8 cellular contexts compared by ENCODE assay signal in the genomic region with DNA sequence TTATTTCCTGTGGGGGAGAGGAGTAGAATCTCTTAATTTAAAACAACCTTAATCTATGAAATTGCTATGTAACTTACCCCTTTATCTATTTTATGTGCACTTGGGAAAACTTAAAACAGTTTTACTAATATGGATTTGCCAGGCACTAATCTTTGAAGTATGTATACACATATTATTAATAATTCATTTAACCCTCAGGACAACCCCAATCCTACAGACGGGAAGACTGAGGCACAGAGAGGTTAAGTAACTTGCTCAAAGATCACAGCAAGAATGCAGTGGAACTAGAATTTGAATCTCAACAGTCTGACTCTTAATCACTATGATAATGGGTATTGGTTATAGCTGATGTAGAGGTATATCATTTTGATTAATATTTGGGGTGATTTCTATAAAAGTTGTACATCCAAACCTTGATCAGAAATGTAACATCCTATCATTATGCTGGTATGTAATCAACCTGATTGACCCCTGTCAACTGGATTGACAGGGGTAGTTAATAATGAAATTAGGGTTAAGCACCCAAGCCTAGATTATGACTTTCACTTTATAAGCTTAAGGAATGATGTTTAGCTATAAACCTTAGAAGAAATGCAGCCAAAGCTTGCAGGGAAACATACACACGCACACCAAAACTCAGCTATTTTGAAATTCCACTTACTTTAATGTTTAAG. TPM values are rescaled to one million over a fixed set of nuclear protein-coding genes. Genes with fewer than 3 reads are reported as not detected.
A peak's percentile ranks its signal among the peaks of the same experiment; 100 is the strongest.
DNase-seq lines count a peak whose midpoint lies in the region; ATAC-seq and TF ChIP-seq lines count a peak whose summit lies in the region.

No MANE protein-coding gene starts in this region.

- TF ChIP-seq POLR2A in upper lobe of left lung (IDR thresholded peaks at IDR 0.05) = no peak

- TF ChIP-seq EP300 in upper lobe of left lung (IDR thresholded peaks at IDR 0.05) = no peak

- DNase-seq in activated naive CD4-positive, alpha-beta T cell treated with Interleukin-2 at 50 U/mL for 16 hours = no peak
- DNase-seq in adipocyte (ENCODE audit: low read depth) (no peak), memory B cell (ENCODE audit: low spot score in 2 of 2) (no peak), upper lobe of left lung (no peak), cerebellum (ENCODE audit: low spot score) (no peak), midbrain (lab: John Stamatoyannopoulos, UW) (no peak)
- DNase-seq in stimulated activated CD4-positive, alpha-beta T cell treated with anti-CD3 and anti-CD28 coated beads, Interleukin-2, amount 100 ng/mL, for 48 hours = no peak

- H3K27ac ChIP-seq in upper lobe of left lung = peak overlapping the region; percentile 89 to 95 (median 94)

- H3K27me3 Mint-ChIP-seq in activated naive CD4-positive, alpha-beta T cell treated with anti-CD3 and anti-CD28 coated beads, Interleukin-2, amount 50 U/mL, for 24 hours = no peaks in the 10 kb centered on the region
- H3K27me3 Mint-ChIP-seq in memory B cell = no peaks in the 10 kb centered on the region

- H3K27me3 ChIP-seq in adipocyte (replicated peaks; ENCODE audit: control insufficient read depth, insufficient read depth, low read length) (no peaks in the 10 kb centered on the region), upper lobe of left lung (no peaks in the 10 kb centered on the region)

- H3K4me3 Mint-ChIP-seq in activated naive CD4-positive, alpha-beta T cell treated with anti-CD3 and anti-CD28 coated beads, Interleukin-2, amount 50 U/mL, for 24 hours = peak overlapping the region; percentile 95
- H3K4me3 Mint-ChIP-seq in memory B cell = peak overlapping the region; percentile 90

- 62 to 73% methylated on average over 2 of the region's 2 CpGs for WGBS in upper lobe of left lung, 2 donors

- ATAC-seq in memory B cell (ENCODE audit: low read depth) (no peak), upper lobe of left lung (ENCODE audit: low FRiP score in 2 of 2) (no peak)

- H3K9ac ChIP-seq in adipocyte (ENCODE audit: low read length) = peak overlapping the region; percentile 89

- H3K36me3 Mint-ChIP-seq in activated naive CD4-positive, alpha-beta T cell treated with anti-CD3 and anti-CD28 coated beads, Interleukin-2, amount 50 U/mL, for 24 hours = no peaks in the 10 kb centered on the region
- peaks cover 4% of the 10 kb centered on the region for H3K36me3 Mint-ChIP-seq in memory B cell

- H3K9me3 Mint-ChIP-seq in activated naive CD4-positive, alpha-beta T cell treated with anti-CD3 and anti-CD28 coated beads, Interleukin-2, amount 50 U/mL, for 24 hours = no peaks in the 10 kb centered on the region
- H3K9me3 Mint-ChIP-seq in memory B cell = no peaks in the 10 kb centered on the region

- peaks cover 15% of the 10 kb centered on the region for H3K4me1 Mint-ChIP-seq in activated naive CD4-positive, alpha-beta T cell treated with anti-CD3 and anti-CD28 coated beads, Interleukin-2, amount 50 U/mL, for 24 hours
- peaks cover 25% of the 10 kb centered on the region for H3K4me1 Mint-ChIP-seq in memory B cell

- H3K4me3 ChIP-seq in adipocyte (ENCODE audit: low read length) (peak overlapping the region; percentile 91), upper lobe of left lung (peak overlapping the region in 3 of 4 donors; percentile 92 to 97 (median 95))

- peaks cover 35% of the 10 kb centered on the region for H3K4me1 ChIP-seq in adipocyte (ENCODE audit: control insufficient read depth, insufficient read depth, low read length)
- H3K4me1 ChIP-seq in upper lobe of left lung = peaks cover 22 to 54% (median 37%) of the 10 kb centered on the region in 4 donors

- H3K9me3 ChIP-seq in adipocyte (ENCODE audit: control insufficient read depth, low read length) (no peaks in the 10 kb centered on the region), upper lobe of left lung (no peaks in the 10 kb centered on the region)

- TF ChIP-seq CTCF in upper lobe of left lung (IDR thresholded peaks at IDR 0.05) = no peak

- H3K27ac Mint-ChIP-seq in activated naive CD4-positive, alpha-beta T cell treated with anti-CD3 and anti-CD28 coated beads, Interleukin-2, amount 50 U/mL, for 24 hours = no peak overlapping the region
- peak overlapping the region; percentile 69 for H3K27ac Mint-ChIP-seq in memory B cell

- no peaks in the 10 kb centered on the region for H3K36me3 ChIP-seq in adipocyte (ENCODE audit: control insufficient read depth, insufficient read depth, low read length, severe bottlenecking)
- no peaks in the 10 kb centered on the region for H3K36me3 ChIP-seq in upper lobe of left lung

RNA-seq across cellular contexts. Expression of gene MYO1D, which starts 1.6 kb away (rescaled TPM):
- 100 to 1,000 TPM in 3 of 6 donors, 10 to 100 TPM in 3; 63.0 to 139 (median 91.9) TPM for total RNA-seq in upper lobe of left lung
- total RNA-seq in cerebellum = 49.9 TPM

RNA-seq across cellular contexts. Expression of gene TMEM98, which starts 52.6 kb away (rescaled TPM):
- total RNA-seq in upper lobe of left lung (100 to 1,000 TPM in 1 of 6 donors, 10 to 100 TPM in 5; 35.6 to 101 (median 58.5) TPM), cerebellum (46.9 TPM)
